ENCODE assay signal across 11 cellular contexts in genomic region chr5:154059039-154059430, GRCh38. TPM values are rescaled to one million over a fixed set of nuclear protein-coding genes. Genes with fewer than 3 reads are reported as not detected.
DNase-seq lines count a peak whose midpoint lies in the region; ATAC-seq, FAIRE-seq and TF ChIP-seq lines count a peak whose summit lies in the region.
"Had no signal": no experiment of that assay in that cellular context is flagged by ENCODE, and none has a peak within 500 bp of the region (broad histone marks: within the 10 kb centered on the region; RNA-seq: fewer than 3 reads in every experiment).

No MANE protein-coding gene starts in this region.

- H3K9ac ChIP-seq in HepG2 (ENCODE audit: insufficient read depth, low read depth, low read length): no peak overlapping the region

- no peak overlapping the region for H2AFZ ChIP-seq in HepG2 (ENCODE audit: low read length)

- no peaks in the 10 kb centered on the region for H3K27me3 ChIP-seq in HepG2 (ENCODE audit: control insufficient read depth in 1 of 2, insufficient read depth in 2 of 2, low read length in 2 of 2)

- H3K9me3 ChIP-seq in HepG2 (ENCODE audit: low read length): no peaks in the 10 kb centered on the region

- in situ Hi-C loops in HepG2 (cut with HindIII; ENCODE audit: extremely low pct_ligation_motif_present, low pct_unique_long_range_greater_than_20kb): loop anchor here (25.0 kb wide), 1 partner anchor 553 kb away; no protein-coding TSS in a partner anchor

- POLR2A ChIA-PET in HepG2 (lab: Yijun Ruan, JAX): no interaction called here

- intact Hi-C loops in HepG2 (cut with micrococcal nuclease; ENCODE audit: unreplicated experiment): no loop called here
- intact Hi-C loops in Right ventricle myocardium inferior (cut with DNase I): no loop called here

- WGBS in HepG2 (ENCODE audit: low lambda C conversion rate): 25% methylated on average over 6 of the region's 6 CpGs

- ATAC-seq in GM18861 (IDR thresholded peaks at IDR 0.05; ENCODE audit: unreplicated experiment) (peak; percentile 32), GM21529 (IDR thresholded peaks at IDR 0.05; ENCODE audit: unreplicated experiment) (peak; percentile 34), HG03280 (IDR thresholded peaks at IDR 0.05; ENCODE audit: unreplicated experiment) (peak; percentile 17), HepG2 (peak; percentile 23; the same call in 1 of the 3 replicates), Right ventricle myocardium inferior (no peak), HG02610 (IDR thresholded peaks at IDR 0.05; ENCODE audit: unreplicated experiment) (no peak)

- no peak overlapping the region for H3K4me2 ChIP-seq in HepG2 (ENCODE audit: low read depth, low read length)

- no peaks in the 10 kb centered on the region for H3K36me3 ChIP-seq in HepG2 (replicated peaks in 1 of 2; ENCODE audit: control insufficient read depth in 1 of 2, insufficient read depth in 2 of 2, low read length in 2 of 2)

- H4K20me1 ChIP-seq in HepG2 (ENCODE audit: insufficient read depth, low read length): no peaks in the 10 kb centered on the region

- TF ChIP-seq EP300 in HepG2 (IDR thresholded peaks at IDR 0.05; ENCODE audit: low read depth in 2 of 2, low read length in 2 of 2) (no peak), HepG2 (CRISPR knock-in tag; IDR thresholded peaks at IDR 0.05; ENCODE audit: borderline replicate concordance) (no peak)

- no peak for TF ChIP-seq CTCF in HepG2 (CRISPR knock-in tag; IDR thresholded peaks at IDR 0.05)

- CTCF ChIA-PET in HepG2 (lab: Yijun Ruan, JAX; ENCODE audit: low intra/inter-chr PET ratio, low total read pairs): no interaction called here

- no peak overlapping the region for H3K4me3 ChIP-seq in HepG2 (replicated peaks in 1 of 3; ENCODE audit: insufficient read depth in 1 of 3, low read depth in 2 of 3, low read length in 3 of 3)

- peaks cover 9% of the 10 kb centered on the region; the same call in 1 of the 2 replicates for H3K4me1 ChIP-seq in HepG2 (ENCODE audit: insufficient read depth, low read length)

- DNase-seq in HepG2 (ENCODE audit: low spot score) (no peak), NOMO-1 (lab: John Stamatoyannopoulos, UW; ENCODE audit: unreplicated experiment in 2 of 2) (no peak), Right ventricle myocardium inferior (ENCODE audit: missing footprints) (no peak), Ammon's horn (ENCODE audit: low spot score) (no peak)
- DNase-seq: amygdala had no signal

- no peak overlapping the region for H3K27ac ChIP-seq in HepG2 (ENCODE audit: extremely low read length, insufficient read depth, low read length)
- H3K27ac ChIP-seq: epithelial cell of prostate had no signal

- no TSS peak for BruUV-seq in HepG2 (replicated peaks; lab: Mats Ljungman, UMichigan)

- no peak for TF ChIP-seq RAD21 in HepG2 (CRISPR knock-in tag; IDR thresholded peaks at IDR 0.05)

- no peak for FAIRE-seq in HepG2 (lab: Jason Lieb, UNC)
- FAIRE-seq: keratinocyte had no signal

- H3K79me2 ChIP-seq in HepG2 (ENCODE audit: insufficient read depth, low read length): no peaks in the 10 kb centered on the region

- no peak for TF ChIP-seq POLR2A in HepG2 (IDR thresholded peaks at IDR 0.05; ENCODE audit: insufficient read depth in 1 of 2, low read depth in 2 of 2, low read length in 2 of 2)

TF ChIP-seq in HepG2, 621 proteins besides CTCF, POLR2A, EP300 and RAD21:
- TF ChIP-seq HMGXB4 (CRISPR knock-in tag; IDR thresholded peaks at IDR 0.05; ENCODE audit: borderline replicate concordance in 1 of 2, low read depth in 1 of 2) (no peak), POLR2G (IDR thresholded peaks at IDR 0.05; ENCODE audit: low read depth, low read length) (0 out of 2 replicates have a peak, but pooled peaks have one; percentile 22), TP53 (CRISPR knock-in tag; conservative IDR thresholded peaks at IDR 0.05) (no peak), GLMP (CRISPR knock-in tag; IDR thresholded peaks at IDR 0.05; ENCODE audit: borderline replicate concordance) (no peak)

RNA-seq across cellular contexts. Expression of gene MFAP3, which starts 20.3 kb away (rescaled TPM):
- total RNA-seq in HepG2 (2016; rRNA removed; fragmentation: Illumina TruSeq; extraction: Trizol) (23.7 and 28.3 TPM in 2 replicates), Right ventricle myocardium inferior (25.8 TPM)
- 4.1 and 4.8 TPM in 2 replicates for total RNA-seq in HepG2 (2016; cell fraction: cytosol; rRNA removed; fragmentation: Illumina TruSeq; extraction: Trizol; ENCODE audit: low read depth)
- total RNA-seq in HepG2 (2016; cell fraction: insoluble cytoplasmic fraction; rRNA removed; fragmentation: Illumina TruSeq; extraction: Trizol): 22.8 and 28.6 TPM in 2 replicates
- 10.2 and 11.6 TPM in 2 replicates for total RNA-seq in HepG2 (2016; cell fraction: membrane; rRNA removed; fragmentation: Illumina TruSeq; extraction: Trizol)
- total RNA-seq in HepG2 (2016; cell fraction: nucleus; rRNA removed; fragmentation: Illumina TruSeq; extraction: Trizol): 40.4 and 41.7 TPM in 2 replicates
- polyA plus RNA-seq in HepG2 (2011; rRNA removed): 12.1 and 15.0 TPM in 2 replicates
- 7.6 and 11.8 TPM in 2 replicates for polyA plus RNA-seq in HepG2 (2011; cell fraction: cytosol; rRNA removed)
- polyA plus RNA-seq in HepG2 (2011; cell fraction: nucleus; rRNA removed): 7.7 and 11.7 TPM in 2 replicates
- 13.2 and 17.6 TPM in 2 replicates for polyA plus RNA-seq in HepG2 (2012)
- 0.60 and 0.97 TPM in 2 replicates for polyA plus RNA-seq in HepG2 (2016; cell fraction: cytosol; fragmentation: Illumina TruSeq; extraction: Trizol; ENCODE audit: low read depth)
- polyA plus RNA-seq in HepG2 (2016; cell fraction: insoluble cytoplasmic fraction; fragmentation: Illumina TruSeq; extraction: Trizol; ENCODE audit: low read depth): 8.7 and 8.8 TPM in 2 replicates
- 1.9 and 2.0 TPM in 2 replicates for polyA plus RNA-seq in HepG2 (2016; cell fraction: membrane; fragmentation: Illumina TruSeq; extraction: Trizol; ENCODE audit: low read depth)
- 14.7 and 15.0 TPM in 2 replicates for polyA plus RNA-seq in HepG2 (2016; cell fraction: nucleus; fragmentation: Illumina TruSeq; extraction: Trizol; ENCODE audit: insufficient read depth, low read depth)
- 50.5 and 94.9 TPM in 2 replicates for polyA minus RNA-seq in HepG2 (2011; rRNA and poly(A)+ RNA removed; ENCODE audit: low replicate concordance)
- 28.2 and 37.9 TPM in 2 replicates for polyA minus RNA-seq in HepG2 (2011; cell fraction: cytosol; rRNA and poly(A)+ RNA removed)
- polyA minus RNA-seq in HepG2 (2011; cell fraction: nucleus; rRNA and poly(A)+ RNA removed): 38.4 and 56.7 TPM in 2 replicates

RNA-seq across cellular contexts. Expression of gene FAM114A2, which starts 20.3 kb away (rescaled TPM):
- 11.4 and 17.4 TPM in 2 replicates for total RNA-seq in HepG2 (2016; rRNA removed; fragmentation: Illumina TruSeq; extraction: Trizol)
- 37.9 and 43.5 TPM in 2 replicates for total RNA-seq in HepG2 (2016; cell fraction: cytosol; rRNA removed; fragmentation: Illumina TruSeq; extraction: Trizol; ENCODE audit: low read depth)
- 13.7 and 19.1 TPM in 2 replicates for total RNA-seq in HepG2 (2016; cell fraction: insoluble cytoplasmic fraction; rRNA removed; fragmentation: Illumina TruSeq; extraction: Trizol)
- total RNA-seq in HepG2 (2016; cell fraction: membrane; rRNA removed; fragmentation: Illumina TruSeq; extraction: Trizol): 12.0 and 12.7 TPM in 2 replicates
- total RNA-seq in HepG2 (2016; cell fraction: nucleus; rRNA removed; fragmentation: Illumina TruSeq; extraction: Trizol): 10.9 and 11.5 TPM in 2 replicates
- 4.8 and 6.9 TPM in 2 replicates for polyA plus RNA-seq in HepG2 (2011; rRNA removed)
- polyA plus RNA-seq in HepG2 (2011; cell fraction: cytosol; rRNA removed): 2.8 and 4.0 TPM in 2 replicates
- polyA plus RNA-seq in HepG2 (2011; cell fraction: nucleus; rRNA removed): 5.4 and 6.8 TPM in 2 replicates
- polyA plus RNA-seq in HepG2 (2012): 6.4 and 6.9 TPM in 2 replicates
- polyA plus RNA-seq in HepG2 (2016; cell fraction: cytosol; fragmentation: Illumina TruSeq; extraction: Trizol; ENCODE audit: low read depth): 2.1 and 3.2 TPM in 2 replicates
- 13.0 and 14.4 TPM in 2 replicates for polyA plus RNA-seq in HepG2 (2016; cell fraction: insoluble cytoplasmic fraction; fragmentation: Illumina TruSeq; extraction: Trizol; ENCODE audit: low read depth)
- 2.0 and 2.5 TPM in 2 replicates for polyA plus RNA-seq in HepG2 (2016; cell fraction: membrane; fragmentation: Illumina TruSeq; extraction: Trizol; ENCODE audit: low read depth)
- 10.6 and 11.0 TPM in 2 replicates for polyA plus RNA-seq in HepG2 (2016; cell fraction: nucleus; fragmentation: Illumina TruSeq; extraction: Trizol; ENCODE audit: insufficient read depth, low read depth)
- 7.4 and 10.9 TPM in 2 replicates for polyA minus RNA-seq in HepG2 (2011; rRNA and poly(A)+ RNA removed; ENCODE audit: low replicate concordance)
- 7.2 and 8.1 TPM in 2 replicates for polyA minus RNA-seq in HepG2 (2011; cell fraction: cytosol; rRNA and poly(A)+ RNA removed)
- polyA minus RNA-seq in HepG2 (2011; cell fraction: nucleus; rRNA and poly(A)+ RNA removed): 15.3 and 18.9 TPM in 2 replicates
- total RNA-seq in Right ventricle myocardium inferior: 34.9 TPM

Comparison
In these comparisons a context has a peak if more than half of its experiments do, and no peak if none do; other contexts are left out.
1. ATAC-seq: peak in GM18861 (single experiment), GM21529 (single experiment), HG03280 (single experiment) and HepG2 (single experiment); none in Right ventricle myocardium inferior (single experiment) and HG02610 (single experiment).